Comparison of ENCODE assay signal across 17 cellular contexts in the genomic region with DNA sequence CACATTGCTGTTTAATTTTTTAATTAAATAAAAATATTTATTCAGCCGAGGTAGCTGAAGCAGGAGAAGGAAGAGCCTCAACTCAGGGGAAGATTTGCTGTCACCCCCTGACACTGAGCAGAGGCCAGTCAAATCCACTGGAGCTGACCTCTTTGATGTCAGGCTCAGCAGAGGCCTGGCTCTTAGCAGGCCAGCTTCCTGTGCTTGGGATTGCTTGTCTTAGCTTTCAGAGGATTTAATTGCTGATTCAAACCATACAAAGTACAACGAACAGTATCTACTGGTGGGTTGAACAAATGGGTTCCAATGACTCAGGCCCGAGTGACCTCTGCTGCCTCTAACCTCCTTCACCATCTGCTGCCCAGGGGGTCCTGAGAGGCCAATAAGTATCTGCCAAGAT.
"Had no signal": no experiment of that assay in that cellular context is flagged by ENCODE, and none has a peak within 500 bp of the region (broad histone marks: within the 10 kb centered on the region; RNA-seq: fewer than 3 reads in every experiment).

No MANE protein-coding gene starts in this region.

- DNase-seq: activated CD4-positive, alpha-beta T cell treated with anti-CD3 and anti-CD28 coated beads, Interleukin-2, amount 10 ng/mL, durations not matched to agents 24 days and 14 days; activated CD4-positive, CD25-positive, alpha-beta regulatory T cell; activated CD8-positive, alpha-beta memory T cell treated with anti-CD3 and anti-CD28 coated beads, Interleukin-2, amount 50 U/mL, for 4 hours; activated CD8-positive, alpha-beta T cell treated with anti-CD3 and anti-CD28 coated beads, Interleukin-2, amount 10 ng/mL, durations not matched to agents 7 days and 5 days; activated gamma-delta T cell treated with Interleukin-2 at 50 U/mL for 16 hours; activated T-cell treated with anti-CD3 and anti-CD28 coated beads, Interleukin-2, amount 50 U/mL, for 72 hours; amygdala; cerebellar nuclear complex; dermis blood vessel endothelial cell; effector memory CD8-positive, alpha-beta T cell; left lung; ovary; stimulated activated CD4-positive, alpha-beta T cell treated with anti-CD3 and anti-CD28 coated beads, Interleukin-4, amount 100 ng/mL, for 4 hours; stimulated activated CD8-positive, alpha-beta memory T cell treated with anti-CD3 and anti-CD28 coated beads, Interleukin-4, amount 100 ng/mL, for 48 hours; T-helper 2 cell had no signal

- H3K4me3 ChIP-seq: left lung, ovary, suprapubic skin had no signal

- H3K36me3 ChIP-seq: left lung, ovary, suprapubic skin had no signal

- H3K27me3 ChIP-seq: left lung, ovary, suprapubic skin had no signal

- H3K9me3 ChIP-seq: left lung, ovary, suprapubic skin had no signal

- H3K27ac ChIP-seq: epithelial cell of prostate, left lung, ovary, suprapubic skin had no signal

- H3K4me1 ChIP-seq: left lung, suprapubic skin had no signal

- ATAC-seq: activated CD8-positive, alpha-beta T cell treated with anti-CD3 and anti-CD28 coated beads, Interleukin-2, amount 10 ng/mL, durations not matched to agents 7 days and 5 days; activated T-cell treated with anti-CD3 and anti-CD28 coated beads, Interleukin-2, amount 50 U/mL, for 72 hours; effector memory CD8-positive, alpha-beta T cell; left lung had no signal
